ENCODE assay signal across 12 cellular contexts in the genomic region with DNA sequence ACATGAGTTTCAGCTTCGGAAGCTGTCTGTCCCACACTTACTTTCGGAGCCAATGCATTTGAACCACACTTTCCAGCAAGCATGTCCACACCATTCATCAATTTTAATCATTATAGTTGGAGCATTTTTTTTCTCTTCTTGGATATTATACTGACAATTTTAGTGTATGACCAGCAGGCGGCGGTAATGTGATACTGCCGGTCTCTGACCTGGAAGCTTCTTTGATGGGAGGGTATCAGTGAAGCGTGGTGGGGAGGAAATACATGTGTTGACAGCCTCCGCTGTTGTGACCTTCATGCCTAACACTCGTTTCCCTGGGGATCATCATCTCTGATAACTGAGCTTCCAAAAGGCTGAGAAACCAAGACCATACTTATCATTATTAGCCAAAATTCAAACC.
A peak's percentile ranks its signal among the peaks of the same experiment; 100 is the strongest.
DNase-seq lines count a peak whose midpoint lies in the region; ATAC-seq and TF ChIP-seq lines count a peak whose summit lies in the region.
"Had no signal": no experiment of that assay in that cellular context is flagged by ENCODE, and none has a peak within 500 bp of the region (broad histone marks: within the 10 kb centered on the region; RNA-seq: fewer than 3 reads in every experiment).

No MANE protein-coding gene starts in this region.

- POLR2A ChIA-PET in GM10248 (lab: Yijun Ruan, JAX) = no interaction called here
- POLR2A ChIA-PET in PC-3 (lab: Charles Lee; ENCODE audit: unreplicated experiment) = no interaction called here

- no peak overlapping the region for H3K27ac ChIP-seq in PC-3 (ENCODE audit: low read length)

- no peak overlapping the region for H2AFZ ChIP-seq in PC-3 (ENCODE audit: low read length)

- no peak overlapping the region for H3K4me2 ChIP-seq in PC-3 (ENCODE audit: low read length)

- ATAC-seq in PC-3 (no peak), left ventricle myocardium superior (no peak)
- ATAC-seq: activated naive CD4-positive, alpha-beta T cell treated with anti-CD3 and anti-CD28 coated beads, Interleukin-2, amount 50 U/mL, for 72 hours had no signal

- intact Hi-C loops in PC-3 (cut with micrococcal nuclease) (no loop called here), left ventricle myocardium superior (cut with micrococcal nuclease) (no loop called here)

- no peaks in the 10 kb centered on the region for H4K20me1 ChIP-seq in PC-3 (ENCODE audit: low read length)

- H3K9me2 ChIP-seq in PC-3 (replicated peaks; ENCODE audit: low read length) = no peaks in the 10 kb centered on the region

- H3K79me2 ChIP-seq in PC-3 (ENCODE audit: low read length) = no peaks in the 10 kb centered on the region

- H3K36me3 ChIP-seq in PC-3 (ENCODE audit: low read depth, low read length) = no peaks in the 10 kb centered on the region

- peak; percentile 25 for TF ChIP-seq CTCF in GM10248 (IDR thresholded peaks at IDR 0.05; ENCODE audit: control extremely low read depth, extremely low read depth, low read depth, missing control alignments)
- TF ChIP-seq CTCF in PC-3 (conservative IDR thresholded peaks at IDR 0.05; ENCODE audit: low read depth, low read length) = peak; percentile 76
- TF ChIP-seq CTCF in fibroblast of villous mesenchyme (IDR thresholded peaks at IDR 0.05; ENCODE audit: insufficient read depth, low read depth, low read length) = peak; percentile 54

- no TSS peak for BruUV-seq in PC-3 (replicated peaks; lab: Mats Ljungman, UMichigan)

- CTCF ChIA-PET in GM10248 (lab: Yijun Ruan, JAX) = interaction anchor here (1.0 kb wide), 1 partner anchor 10 kb away, joined by 3 read pairs; no protein-coding TSS in a partner anchor
- CTCF ChIA-PET in PC-3 (lab: Charles Lee) = interaction anchor here (0.6 to 1.4 kb wide), 2 partner anchors 244 to 834 kb away, joined by 3 to 5 read pairs; no protein-coding TSS in a partner anchor

- DNase-seq in A172 (ENCODE audit: low spot score) = peak; percentile 15
- DNase-seq in GM10248 (ENCODE audit: extremely low spot score) = no peak
- peak; percentile 44 for DNase-seq in PC-3
- DNase-seq in fibroblast of villous mesenchyme (ENCODE audit: low read depth) = no peak
- DNase-seq in T-helper 2 cell = no peak
- no peak for DNase-seq in GM19240 (ENCODE audit: insufficient read length, low spot score)
- no peak for DNase-seq in effector CD4-positive, alpha-beta T cell
- no peak for DNase-seq in left ventricle myocardium superior
- DNase-seq: DMS79, NCI-H2171 treated with DMSO at 0.1 percent for 48 hours, nucleus accumbens had no signal

- H3K4me1 ChIP-seq in PC-3 (ENCODE audit: insufficient read depth, low read length) = no peaks in the 10 kb centered on the region

- no peaks in the 10 kb centered on the region for H3K9me3 ChIP-seq in PC-3 (ENCODE audit: low read length)

- no peaks in the 10 kb centered on the region for H3F3A ChIP-seq in PC-3 (ENCODE audit: low read length, unreplicated experiment)

- H3K27me3 ChIP-seq in PC-3 (ENCODE audit: low read length) = no peaks in the 10 kb centered on the region

- no peak overlapping the region for H3K9ac ChIP-seq in PC-3 (ENCODE audit: low read length)

- H3K4me3 ChIP-seq in PC-3 (ENCODE audit: low read length) (no peak overlapping the region), fibroblast of villous mesenchyme (ENCODE audit: low read depth, low read length) (no peak overlapping the region)

Comparison
In these comparisons a context has a peak if more than half of its experiments do, and no peak if none do; other contexts are left out.
1. DNase-seq: peak in A172 (single experiment) and PC-3 (single experiment); none in GM10248 (single experiment), fibroblast of villous mesenchyme (single experiment), T-helper 2 cell (0 of 5), GM19240 (single experiment), effector CD4-positive, alpha-beta T cell (single experiment) and left ventricle myocardium superior (single experiment).
2. CTCF ChIP-seq: peak in every context shown above with its lines; median percentile 76 in PC-3; 54 in fibroblast of villous mesenchyme; 25 in GM10248.